Comparison of ENCODE assay signal across 20 cellular contexts in the genomic region with DNA sequence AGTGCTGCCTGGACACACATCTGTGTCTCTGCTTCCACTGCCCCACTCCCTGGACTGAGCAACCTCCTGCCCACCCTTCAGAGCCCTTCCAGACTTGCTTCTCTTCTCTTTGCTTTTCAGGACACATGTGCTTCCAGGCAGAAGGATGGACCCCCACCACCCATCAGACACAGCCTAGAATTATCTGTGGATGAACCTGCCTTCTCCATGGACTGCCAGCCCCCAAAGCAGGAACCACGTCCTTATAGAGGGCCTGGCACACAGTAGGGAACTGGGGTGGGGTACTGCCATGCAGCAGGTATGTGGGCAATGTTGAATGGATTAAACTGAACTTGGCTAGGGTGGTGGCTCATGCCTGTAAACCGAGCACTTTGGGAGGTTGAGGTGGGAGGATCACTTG. TPM values are rescaled to one million over a fixed set of nuclear protein-coding genes. Genes with fewer than 3 reads are reported as not detected.
"Had no signal": no experiment of that assay in that cellular context is flagged by ENCODE, and none has a peak within 500 bp of the region (broad histone marks: within the 10 kb centered on the region; RNA-seq: fewer than 3 reads in every experiment).

No MANE protein-coding gene starts in this region.

- DNase-seq: activated CD4-positive, alpha-beta T cell treated with anti-CD3 and anti-CD28 coated beads, Interleukin-2, amount 10 ng/mL, durations not matched to agents 7 days and 5 days; activated CD8-positive, alpha-beta memory T cell treated with anti-CD3 and anti-CD28 coated beads, Interleukin-2, amount 50 U/mL, for 48 hours; activated gamma-delta T cell treated with Interleukin-2 at 50 U/mL for 16 hours; endodermal cell; islet precursor cell; left lung; ovary; stimulated activated CD4-positive, alpha-beta T cell treated with anti-CD3 and anti-CD28 coated beads, Interleukin-4, amount 100 ng/mL, for 24 hours; stimulated activated naive CD4-positive, alpha-beta T cell; SW 1271; upper lobe of right lung had no signal

- H3K27me3 ChIP-seq: ovary had no signal

- H3K4me3 ChIP-seq: hepatocyte, left lung, ovary, skin epidermis, upper lobe of right lung had no signal

- H3K36me3 ChIP-seq: left lung, ovary, upper lobe of right lung had no signal

- H3K27ac ChIP-seq: hepatocyte, left lung, upper lobe of right lung had no signal

- H3K9me3 Mint-ChIP-seq: activated CD4-positive, alpha-beta T cell treated with anti-CD3 and anti-CD28 coated beads, Interleukin-2, amount 10 ng/mL, durations not matched to agents 7 days and 5 days; endodermal cell; T-helper 2 cell treated with Interferon-gamma antibody and Interleukin-4, amounts not matched to agents 5 μg/mL and 100 μg/mL, for 36 hours had no signal

- ATAC-seq: left lung, upper lobe of right lung had no signal

- H3K4me2 ChIP-seq: hepatocyte had no signal

- H2AFZ ChIP-seq: hepatocyte had no signal

- H3K27ac Mint-ChIP-seq: activated CD4-positive, alpha-beta T cell treated with anti-CD3 and anti-CD28 coated beads, Interleukin-2, amount 10 ng/mL, durations not matched to agents 7 days and 5 days; activated naive CD8-positive, alpha-beta T cell; endodermal cell; T-helper 2 cell treated with Interferon-gamma antibody and Interleukin-4, amounts not matched to agents 5 μg/mL and 100 μg/mL, for 36 hours had no signal

- H3K4me3 Mint-ChIP-seq: activated CD4-positive, alpha-beta T cell treated with anti-CD3 and anti-CD28 coated beads, Interleukin-2, amount 10 ng/mL, durations not matched to agents 7 days and 5 days; activated naive CD8-positive, alpha-beta T cell; endodermal cell; T-helper 2 cell treated with Interferon-gamma antibody and Interleukin-4, amounts not matched to agents 5 μg/mL and 100 μg/mL, for 36 hours had no signal

- H3K4me1 Mint-ChIP-seq: activated CD4-positive, alpha-beta T cell treated with anti-CD3 and anti-CD28 coated beads, Interleukin-2, amount 10 ng/mL, durations not matched to agents 7 days and 5 days had no signal

- H3K36me3 Mint-ChIP-seq: activated naive CD8-positive, alpha-beta T cell had no signal

- H3K9me3 ChIP-seq: left lung, ovary, upper lobe of right lung had no signal

RNA-seq across cellular contexts. Expression of gene KIAA1755, which starts 3.6 kb away (rescaled TPM):
- total RNA-seq: activated CD4-positive, alpha-beta T cell treated with anti-CD3 and anti-CD28 coated beads, Interleukin-2, amount 10 ng/mL, durations not matched to agents 7 days and 5 days; dermis microvascular lymphatic vessel endothelial cell; endodermal cell; renal cortical epithelial cell; SK-MEL-5 had no signal
- polyA plus RNA-seq: neural cell had no signal

RNA-seq across cellular contexts. Expression of gene BPI, which starts 47.0 kb away (rescaled TPM):
- total RNA-seq: activated CD4-positive, alpha-beta T cell treated with anti-CD3 and anti-CD28 coated beads, Interleukin-2, amount 10 ng/mL, durations not matched to agents 7 days and 5 days; dermis microvascular lymphatic vessel endothelial cell; endodermal cell; epithelial cell of proximal tubule; renal cortical epithelial cell; SK-MEL-5; upper lobe of right lung had no signal
- polyA plus RNA-seq: neural cell had no signal
